ENCODE assay signal across 8 cellular contexts in genomic region chr9:104863180-104863883, GRCh38.
DNase-seq lines count a peak whose midpoint lies in the region; ATAC-seq and TF ChIP-seq lines count a peak whose summit lies in the region.

No MANE protein-coding gene starts in this region.

- H3K36me3 Mint-ChIP-seq in Caco-2 (ENCODE audit: insufficient read depth, unreplicated experiment), result no peaks in the 10 kb centered on the region

- TF ChIP-seq CTCF in Caco-2 (IDR thresholded peaks at IDR 0.05; ENCODE audit: insufficient read depth in 1 of 2, low read depth in 1 of 2, low read length in 1 of 2, severe bottlenecking in 1 of 2, unreplicated experiment in 1 of 2), result peak; percentile 68 to 85

- no peaks in the 10 kb centered on the region for H3K27me3 Mint-ChIP-seq in Caco-2 (ENCODE audit: insufficient read depth, unreplicated experiment)

- intact Hi-C loops in Caco-2 (cut with micrococcal nuclease; ENCODE audit: unreplicated experiment), result loop anchor here (1.0 to 10.0 kb wide), 8 partner anchors 23 to 552 kb away; partner anchors contain the start of gene SLC44A1

- no peak overlapping the region for H3K27ac Mint-ChIP-seq in Caco-2 (ENCODE audit: unreplicated experiment)

- H3K9me3 ChIP-seq in Caco-2, result no peaks in the 10 kb centered on the region
- no peaks in the 10 kb centered on the region for H3K9me3 ChIP-seq in muscle layer of colon (ENCODE audit: low read length)

- H3K27me3 ChIP-seq in Caco-2 (replicated peaks; ENCODE audit: control insufficient read depth, insufficient read depth, low read length) (no peaks in the 10 kb centered on the region), muscle layer of colon (ENCODE audit: control insufficient read depth in 1 of 2, insufficient read depth in 2 of 2, low read length in 2 of 2) (no peaks in the 10 kb centered on the region)

- CTCF ChIA-PET in Caco-2 (lab: Charles Lee), result interaction anchor here (0.6 to 1.5 kb wide), 15 partner anchors 9 to 497 kb away, joined by 4 to 12 read pairs (median 5); partner anchors contain the start of genes ABCA1 and SLC44A1

- H3K9me3 Mint-ChIP-seq in Caco-2 (ENCODE audit: unreplicated experiment), result no peaks in the 10 kb centered on the region

- H3K36me3 ChIP-seq in Caco-2 (ENCODE audit: control insufficient read depth, insufficient read depth, low read length) (peaks cover 2% of the 10 kb centered on the region; the same call in 1 of the 2 replicates), muscle layer of colon (ENCODE audit: insufficient read depth, low read length) (peaks cover 54% of the 10 kb centered on the region)

- POLR2A ChIA-PET in Caco-2 (lab: Charles Lee), result interaction anchor here (0.6 kb wide), 1 partner anchor 129 kb away, joined by 3 read pairs; no protein-coding TSS in a partner anchor

- DNase-seq in Caco-2 (peak; percentile 62 to 69), NCI-H510A (lab: John Stamatoyannopoulos, UW) (peak; percentile 53), epithelial cell of prostate (ENCODE audit: low read depth, low spot score) (no peak), stromal cell of bone marrow (ENCODE audit: low read depth) (peak; percentile 68)
- DNase-seq in activated CD4-positive, alpha-beta T cell treated with anti-CD3 and anti-CD28 coated beads, Interleukin-2, amount 50 U/mL, for 4 hours, result peak; percentile 31 to 34

- BruUV-seq in Caco-2 (replicated peaks; lab: Mats Ljungman, UMichigan), result no TSS peak

- H3K9ac ChIP-seq in muscle layer of colon (ENCODE audit: low read length), result no peak overlapping the region

- 0 out of 2 replicates have a peak, but pooled peaks cover 11% of the 10 kb centered on the region for H3K4me1 ChIP-seq in Caco-2
- peaks cover 63% of the 10 kb centered on the region for H3K4me1 ChIP-seq in muscle layer of colon (ENCODE audit: insufficient read depth, low read length)

- peak; percentile 90 for ATAC-seq in GM19395 (IDR thresholded peaks at IDR 0.05; ENCODE audit: unreplicated experiment)
- ATAC-seq in HG03460 (IDR thresholded peaks at IDR 0.05; ENCODE audit: unreplicated experiment), result peak; percentile 75

- peaks cover 19% of the 10 kb centered on the region for H3K4me1 Mint-ChIP-seq in Caco-2 (ENCODE audit: low read depth, unreplicated experiment)

- no peak overlapping the region for H3K4me3 Mint-ChIP-seq in Caco-2 (ENCODE audit: unreplicated experiment)

- H3K27ac ChIP-seq in epithelial cell of prostate (peak overlapping the region; percentile 99), muscle layer of colon (ENCODE audit: low read depth, low read length) (peak overlapping the region; percentile 5)

- H3K4me3 ChIP-seq in Caco-2 (ENCODE audit: low read depth, low read length) (no peak overlapping the region), muscle layer of colon (ENCODE audit: low read depth in 1 of 2, low read length in 2 of 2) (no peak overlapping the region)
